28 cellular contexts compared by ENCODE assay signal in genomic region chr18:58256316-58257080, GRCh38.
DNase-seq lines count a peak whose midpoint lies in the region; ATAC-seq, FAIRE-seq and TF ChIP-seq lines count a peak whose summit lies in the region.
"Had no signal": no experiment of that assay in that cellular context is flagged by ENCODE, and none has a peak within 500 bp of the region (broad histone marks: within the 10 kb centered on the region; RNA-seq: fewer than 3 reads in every experiment).

No MANE protein-coding gene starts in this region.

- FAIRE-seq in astrocyte (lab: Jason Lieb, UNC), result no peak
- FAIRE-seq: GM12878, kidney, small intestine had no signal

- intact Hi-C loops in left lung (cut with DNase I), result no loop called here

- no peak overlapping the region for H3K27ac ChIP-seq in astrocyte (ENCODE audit: low read depth, low read length)
- H3K27ac ChIP-seq in muscle layer of colon (ENCODE audit: low read depth, low read length), result peak overlapping the region; percentile 12
- no peak overlapping the region for H3K27ac ChIP-seq in left lung
- H3K27ac ChIP-seq: neutrophil, suprapubic skin had no signal

- peaks cover 41% of the 10 kb centered on the region for H3K4me1 Mint-ChIP-seq in astrocyte (ENCODE audit: low read depth, unreplicated experiment)
- H3K4me1 Mint-ChIP-seq: activated CD4-positive, alpha-beta T cell treated with anti-CD3 and anti-CD28 coated beads, Interleukin-2, amount 10 ng/mL, durations not matched to agents 24 days and 14 days; central memory CD8-positive, alpha-beta T cell had no signal

- no peak overlapping the region for H3K9ac ChIP-seq in astrocyte (ENCODE audit: low read length)
- no peak overlapping the region for H3K9ac ChIP-seq in muscle layer of colon (ENCODE audit: low read length)

- no peak overlapping the region for H2AFZ ChIP-seq in astrocyte (ENCODE audit: low read depth, low read length)
- H2AFZ ChIP-seq: PC-9 had no signal

- TF ChIP-seq CTCF in astrocyte (IDR thresholded peaks at IDR 0.05; ENCODE audit: insufficient read depth, low read depth, low read length), result no peak
- no peak for TF ChIP-seq CTCF in left lung (IDR thresholded peaks at IDR 0.05)

- H3K9me3 ChIP-seq in astrocyte (ENCODE audit: insufficient read depth, low read depth, low read length) (no peaks in the 10 kb centered on the region), muscle layer of colon (ENCODE audit: low read length) (no peaks in the 10 kb centered on the region), left lung (no peaks in the 10 kb centered on the region)
- H3K9me3 ChIP-seq: mucosa of descending colon, neutrophil, suprapubic skin had no signal

- peaks cover 41% of the 10 kb centered on the region for H4K20me1 ChIP-seq in astrocyte (ENCODE audit: insufficient read depth, low read length)

- no peaks in the 10 kb centered on the region for H3K4me1 ChIP-seq in astrocyte (ENCODE audit: insufficient read depth, low read length)
- H3K4me1 ChIP-seq in muscle layer of colon (ENCODE audit: insufficient read depth, low read length), result peaks cover 28% of the 10 kb centered on the region
- H3K4me1 ChIP-seq in left lung, result no peaks in the 10 kb centered on the region
- H3K4me1 ChIP-seq: suprapubic skin had no signal

- peak overlapping the region; percentile 90 for H3K27ac Mint-ChIP-seq in astrocyte (ENCODE audit: unreplicated experiment)
- H3K27ac Mint-ChIP-seq: activated CD4-positive, alpha-beta T cell treated with anti-CD3 and anti-CD28 coated beads, Interleukin-2, amount 10 ng/mL, durations not matched to agents 24 days and 14 days; stimulated activated naive B cell treated with anti-CD40 and anti-IgM and Interleukin-4, amounts not matched to agents 10 μg/mL and 1 μg/mL and 100 μg/mL, for 72 hours had no signal

- H3K27me3 Mint-ChIP-seq in astrocyte (ENCODE audit: low read depth, unreplicated experiment), result no peaks in the 10 kb centered on the region
- H3K27me3 Mint-ChIP-seq: central memory CD8-positive, alpha-beta T cell; stimulated activated naive B cell treated with anti-CD40 and anti-IgM and Interleukin-4, amounts not matched to agents 10 μg/mL and 1 μg/mL and 100 μg/mL, for 72 hours had no signal

- H3K79me2 ChIP-seq in astrocyte (ENCODE audit: insufficient read depth, low read length), result peaks cover 42% of the 10 kb centered on the region

- peak; percentile 53 for DNase-seq in LHCN-M2 (ENCODE audit: low read depth)
- no peak for DNase-seq in astrocyte (ENCODE audit: low read depth)
- no peak for DNase-seq in skeletal muscle cell (ENCODE audit: low read depth)
- no peak for DNase-seq in HPDE6-E6E7 (ENCODE audit: extremely low spot score)
- DNase-seq in left lung, result no peak
- no peak for DNase-seq in activated effector memory CD4-positive, alpha-beta T cell treated with Interleukin-2 at 50 U/mL for 16 hours
- DNase-seq: activated CD4-positive, alpha-beta T cell treated with anti-CD3 and anti-CD28 coated beads, Interleukin-2, amount 10 ng/mL, durations not matched to agents 24 days and 14 days; activated T-cell treated with anti-CD3 and anti-CD28 coated beads, Interleukin-2, amount 50 U/mL, for 1 hour; COR-L47; dermis blood vessel endothelial cell; kidney; mucosa of descending colon; NCI-H1417 treated with DMSO at 0.1 percent for 48 hours; NCI-H2081 treated with DMSO at 0.1 percent for 48 hours; NCI-H226; NCI-H526 treated with DMSO at 0.1 percent for 48 hours; PC-9; SHP77; small intestine; stimulated activated naive B cell treated with anti-CD40 and anti-IgM and Interleukin-4, amounts not matched to agents 10 μg/mL and 1 μg/mL and 100 μg/mL, for 72 hours had no signal

- H3K4me2 ChIP-seq in astrocyte (ENCODE audit: low read length), result no peak overlapping the region
- H3K4me2 ChIP-seq: PC-9 had no signal

- peaks cover 7% of the 10 kb centered on the region for H3K36me3 Mint-ChIP-seq in astrocyte (ENCODE audit: low read depth, unreplicated experiment)

- H3K4me3 Mint-ChIP-seq in astrocyte (ENCODE audit: unreplicated experiment), result peak overlapping the region; percentile 50
- H3K4me3 Mint-ChIP-seq: activated CD4-positive, alpha-beta T cell treated with anti-CD3 and anti-CD28 coated beads, Interleukin-2, amount 10 ng/mL, durations not matched to agents 24 days and 14 days; central memory CD8-positive, alpha-beta T cell; stimulated activated naive B cell treated with anti-CD40 and anti-IgM and Interleukin-4, amounts not matched to agents 10 μg/mL and 1 μg/mL and 100 μg/mL, for 72 hours had no signal

- H3K9me3 Mint-ChIP-seq in astrocyte (ENCODE audit: unreplicated experiment), result no peaks in the 10 kb centered on the region
- H3K9me3 Mint-ChIP-seq: activated CD4-positive, alpha-beta T cell treated with anti-CD3 and anti-CD28 coated beads, Interleukin-2, amount 10 ng/mL, durations not matched to agents 24 days and 14 days; central memory CD8-positive, alpha-beta T cell; stimulated activated naive B cell treated with anti-CD40 and anti-IgM and Interleukin-4, amounts not matched to agents 10 μg/mL and 1 μg/mL and 100 μg/mL, for 72 hours had no signal

- H3K36me3 ChIP-seq in astrocyte (ENCODE audit: insufficient read depth, low read length) (peaks cover 9% of the 10 kb centered on the region), muscle layer of colon (ENCODE audit: insufficient read depth, low read length) (no peaks in the 10 kb centered on the region), left lung (peaks cover 0 to 15% of the 10 kb centered on the region in 2 donors)
- H3K36me3 ChIP-seq: neutrophil had no signal

- H3K27me3 ChIP-seq in astrocyte (ENCODE audit: insufficient read depth, low read length), result no peaks in the 10 kb centered on the region
- no peaks in the 10 kb centered on the region for H3K27me3 ChIP-seq in muscle layer of colon (ENCODE audit: control insufficient read depth in 1 of 2, insufficient read depth in 2 of 2, low read length in 2 of 2)
- H3K27me3 ChIP-seq in left lung, result no peaks in the 10 kb centered on the region
- H3K27me3 ChIP-seq: neutrophil, suprapubic skin had no signal

- H3K4me3 ChIP-seq in astrocyte (ENCODE audit: insufficient read depth, low read depth, low read length) (no peak overlapping the region), muscle layer of colon (ENCODE audit: low read depth in 1 of 2, low read length in 2 of 2) (peak overlapping the region in 1 of 2 donors; percentile 13), skeletal muscle cell (ENCODE audit: low read depth, low read length) (peak overlapping the region; percentile 44), left lung (no peak overlapping the region)
- H3K4me3 ChIP-seq: GM12878, lung, mucosa of descending colon, PC-9, suprapubic skin had no signal

- ATAC-seq in GM21619 (IDR thresholded peaks at IDR 0.05; ENCODE audit: unreplicated experiment) (no peak), left lung (no peak)
- ATAC-seq: esophagus mucosa had no signal
